ENCODE assay signal across 16 cellular contexts in the genomic region with DNA sequence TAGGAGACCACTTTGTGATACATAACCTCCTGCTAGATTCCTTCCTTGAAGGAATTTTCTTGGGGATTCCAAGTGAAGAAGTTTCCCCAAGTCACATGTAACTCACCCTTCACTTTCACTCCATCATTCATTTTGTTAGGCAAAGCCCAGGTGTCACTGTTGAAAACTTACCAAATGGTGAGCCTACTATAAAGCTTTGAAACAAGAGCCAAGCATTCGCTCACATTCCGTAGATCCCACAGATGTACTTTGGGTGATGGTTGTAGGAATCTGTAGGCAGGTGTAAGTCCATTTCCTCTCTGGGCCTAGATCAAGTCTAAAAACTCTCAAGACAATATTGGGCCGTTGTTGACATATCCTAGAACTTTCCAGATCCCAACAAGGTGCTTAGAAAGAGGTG.
"Had no signal": no experiment of that assay in that cellular context is flagged by ENCODE, and none has a peak within 500 bp of the region (broad histone marks: within the 10 kb centered on the region; RNA-seq: fewer than 3 reads in every experiment).

No MANE protein-coding gene starts in this region.

- H3K4me1 ChIP-seq: left ventricle myocardium inferior had no signal

- H3K27ac ChIP-seq: esophagus muscularis mucosa, foreskin keratinocyte, left ventricle myocardium inferior, lower lobe of right lung, ovary had no signal

- H3K9me3 ChIP-seq: esophagus muscularis mucosa, left ventricle myocardium inferior, lower lobe of right lung, ovary had no signal

- H3K27me3 ChIP-seq: foreskin keratinocyte, ovary had no signal

- ATAC-seq: left cardiac atrium; lower lobe of right lung; naive thymus-derived CD4-positive, alpha-beta T cell; right cardiac atrium had no signal

- H3K4me3 ChIP-seq: esophagus muscularis mucosa, left ventricle myocardium inferior, lower lobe of right lung, ovary, smooth muscle cell had no signal

- H3K9me3 Mint-ChIP-seq: immature natural killer cell, neural crest cell had no signal

- H3K4me2 ChIP-seq: smooth muscle cell had no signal

- FAIRE-seq: endometrium had no signal

- H3K36me3 ChIP-seq: esophagus muscularis mucosa, left ventricle myocardium inferior, lower lobe of right lung, ovary had no signal

- DNase-seq: effector memory CD4-positive, alpha-beta T cell; immature natural killer cell; left cardiac atrium; left ventricle myocardium inferior; lower lobe of right lung; midbrain; naive thymus-derived CD4-positive, alpha-beta T cell; ovary; right cardiac atrium; stimulated activated CD4-positive, alpha-beta T cell treated with anti-CD3 and anti-CD28 coated beads, Interleukin-2, amount 100 ng/mL, for 48 hours; stimulated activated naive CD4-positive, alpha-beta T cell treated with Interleukin-2 at 50 U/mL for 16 hours had no signal

- H3K4me3 Mint-ChIP-seq: immature natural killer cell; naive thymus-derived CD4-positive, alpha-beta T cell; neural crest cell had no signal
